26 cellular contexts compared by ENCODE assay signal in the genomic region with DNA sequence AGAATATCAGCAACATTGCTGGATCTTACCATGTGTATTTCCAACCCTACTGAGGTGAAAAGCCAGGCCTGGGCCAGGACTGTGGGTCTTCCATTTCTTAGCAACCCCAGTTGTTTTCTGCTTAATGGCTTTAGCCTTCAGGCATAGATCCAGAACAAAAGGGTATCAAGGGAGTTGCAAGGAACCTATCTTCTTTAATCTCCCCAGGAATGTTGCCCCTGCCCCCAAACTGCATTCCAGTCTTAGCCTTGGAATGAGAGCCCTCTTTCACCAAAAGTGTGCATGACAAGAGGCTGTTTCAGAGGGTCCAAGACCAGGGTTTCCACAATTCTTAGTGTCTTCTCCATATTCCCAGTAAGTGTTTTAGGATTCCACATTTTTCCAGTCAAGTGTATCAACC.
DNase-seq lines count a peak whose midpoint lies in the region; ATAC-seq and TF ChIP-seq lines count a peak whose summit lies in the region.
"Had no signal": no experiment of that assay in that cellular context is flagged by ENCODE, and none has a peak within 500 bp of the region (broad histone marks: within the 10 kb centered on the region; RNA-seq: fewer than 3 reads in every experiment).

No MANE protein-coding gene starts in this region.

- H3K9me3 ChIP-seq in HAP-1 (peaks cover 9% of the 10 kb centered on the region), iPS-20b (ENCODE audit: insufficient read depth, low read depth, low read length) (peaks cover 14% of the 10 kb centered on the region; the same call in 1 of the 2 replicates)
- H3K9me3 ChIP-seq: ascending aorta, uterus had no signal

- peak overlapping the region; percentile 62 for H3K9ac ChIP-seq in iPS-20b (ENCODE audit: low read depth, low read length)

- in situ Hi-C loops in HAP-1 (cut with MboI; ENCODE audit: low sequenced_read_pairs) = no loop called here

- H3K27ac ChIP-seq in iPS-20b (ENCODE audit: low read length) (peak overlapping the region; percentile 84), substantia nigra (ENCODE audit: low read depth, low read length, poor library complexity, severe bottlenecking) (no peak overlapping the region)
- H3K27ac ChIP-seq: ascending aorta, C4-2B, RWPE1, SK-N-MC, uterus had no signal

- no peak for ATAC-seq in HG03469 (IDR thresholded peaks at IDR 0.05; ENCODE audit: unreplicated experiment)
- ATAC-seq: left cardiac atrium; sciatic nerve; stimulated activated memory B cell treated with anti-CD40 and anti-IgM and Interleukin-4, amounts not matched to agents 10 μg/mL and 1 μg/mL and 100 μg/mL, for 72 hours had no signal

- DNase-seq in HAP-1 (ENCODE audit: low spot score in 2 of 2) (peak; percentile 90 to 99), astrocyte of the hippocampus (ENCODE audit: low read depth, low spot score) (peak; percentile 50), retinal pigment epithelial cell (ENCODE audit: low read depth) (peak; percentile 72), substantia nigra (lab: John Stamatoyannopoulos, UW) (no peak), putamen (ENCODE audit: low spot score) (no peak), NCI-H526 (lab: John Stamatoyannopoulos, UW) (no peak)
- DNase-seq: activated CD4-positive, alpha-beta memory T cell treated with anti-CD3 and anti-CD28 coated beads, Interleukin-2, amount 10 ng/mL, durations not matched to agents 7 days and 5 days; activated CD4-positive, CD25-positive, alpha-beta regulatory T cell treated with anti-CD3 and anti-CD28 coated beads, Interleukin-2, amount 50 U/mL, for 72 hours; activated naive CD8-positive, alpha-beta T cell treated with anti-CD3 and anti-CD28 coated beads, Interleukin-2, amount 10 ng/mL, durations not matched to agents 7 days and 5 days; Calu3; GOT3; KG1; left cardiac atrium; MM.1S; NCI-H2081; posterior cingulate gyrus; stimulated activated CD4-positive, alpha-beta T cell treated with anti-CD3 and anti-CD28 coated beads, Interleukin-4, amount 100 ng/mL, for 4 hours; uterus had no signal

- peaks cover 43% of the 10 kb centered on the region for H3K4me1 ChIP-seq in HAP-1
- H3K4me1 ChIP-seq in iPS-20b (ENCODE audit: insufficient read depth, low read length) = peaks cover 17% of the 10 kb centered on the region; the same call in 1 of the 2 replicates
- H3K4me1 ChIP-seq: ascending aorta, uterus had no signal

- H3K36me3 ChIP-seq in HAP-1 (replicated peaks) (no peaks in the 10 kb centered on the region), iPS-20b (ENCODE audit: insufficient read depth, low read depth, low read length) (no peaks in the 10 kb centered on the region)
- H3K36me3 ChIP-seq: ascending aorta, uterus had no signal

- H3K4me3 ChIP-seq in HAP-1 (no peak overlapping the region), iPS-20b (ENCODE audit: low read length) (peak overlapping the region; percentile 53), retinal pigment epithelial cell (ENCODE audit: low read length) (no peak overlapping the region)
- H3K4me3 ChIP-seq: ascending aorta, SK-N-MC, uterus had no signal

- H3K27me3 ChIP-seq in HAP-1 (ENCODE audit: low read depth) (no peaks in the 10 kb centered on the region), iPS-20b (ENCODE audit: insufficient read depth, low read length) (no peaks in the 10 kb centered on the region)
- H3K27me3 ChIP-seq: ascending aorta, uterus had no signal

- TF ChIP-seq CTCF in retinal pigment epithelial cell (conservative IDR thresholded peaks at IDR 0.05; ENCODE audit: low read depth, low read length) = no peak

Comparison
In these comparisons a context has a peak if more than half of its experiments do, and no peak if none do; other contexts are left out.
1. DNase-seq: peak in HAP-1 (2 of 2), astrocyte of the hippocampus (single experiment) and retinal pigment epithelial cell (single experiment); none in substantia nigra (0 of 49), putamen (single experiment) and NCI-H526 (0 of 2).